Comparison of ENCODE assay signal across 8 cellular contexts in the genomic region with DNA sequence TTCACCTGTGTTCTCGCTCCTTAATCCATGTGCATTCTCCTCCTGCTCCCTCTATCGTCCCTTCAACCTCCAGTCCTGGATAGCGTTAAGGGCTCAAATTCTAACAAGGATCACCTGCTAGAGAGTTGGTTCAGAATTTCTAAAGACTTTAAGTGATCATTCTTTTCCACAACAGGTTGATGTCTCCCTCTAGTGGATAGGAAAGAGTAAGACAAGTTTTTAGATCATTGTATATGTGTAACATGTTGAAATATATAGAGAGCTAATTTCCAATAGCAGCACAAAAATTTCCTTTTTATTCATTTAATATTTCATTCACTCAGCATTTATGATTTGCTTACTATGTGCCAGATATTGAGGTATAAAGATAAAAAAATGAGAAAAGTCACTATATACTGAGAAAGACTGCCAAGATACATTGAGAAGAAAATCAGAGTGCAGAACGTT. TPM values are rescaled to one million over a fixed set of nuclear protein-coding genes. Genes with fewer than 3 reads are reported as not detected.
DNase-seq lines count a peak whose midpoint lies in the region; ATAC-seq, FAIRE-seq and TF ChIP-seq lines count a peak whose summit lies in the region.

No MANE protein-coding gene starts in this region.

- CTCF ChIA-PET in activated CD8-positive, alpha-beta T cell treated with anti-CD3 and anti-CD28 coated beads, Interleukin-2, amount 10 ng/mL, durations not matched to agents 7 days and 5 days (lab: Charles Lee): interaction anchor here (0.5 to 4.3 kb wide), 63 partner anchors 9 to 915 kb away, joined by 3 to 39 read pairs (median 4); a partner anchor contains a TSS

- H3K27me3 Mint-ChIP-seq in CD4-positive, CD25-positive, alpha-beta regulatory T cell: peaks cover 21% of the 10 kb centered on the region
- peaks cover 9% of the 10 kb centered on the region for H3K27me3 Mint-ChIP-seq in activated CD8-positive, alpha-beta T cell treated with anti-CD3 and anti-CD28 coated beads, Interleukin-2, amount 10 ng/mL, durations not matched to agents 7 days and 5 days (ENCODE audit: low read depth)

- peak; percentile 50 to 73 for ATAC-seq in CD4-positive, CD25-positive, alpha-beta regulatory T cell (ENCODE audit: low read depth in 2 of 2)
- ATAC-seq in activated CD8-positive, alpha-beta T cell treated with anti-CD3 and anti-CD28 coated beads, Interleukin-2, amount 10 ng/mL, durations not matched to agents 7 days and 5 days: peak; percentile 81
- ATAC-seq in gastrocnemius medialis (peak; percentile 77 to 92), GM21717 (IDR thresholded peaks at IDR 0.05; ENCODE audit: unreplicated experiment) (no peak)

- no peak for TF ChIP-seq POLR2A in H54 (IDR thresholded peaks at IDR 0.05; ENCODE audit: low read depth, low read length)
- TF ChIP-seq POLR2A in gastrocnemius medialis (IDR thresholded peaks at IDR 0.05): no peak

- peaks cover 2 to 6% (median 4%) of the 10 kb centered on the region in 4 donors for H3K4me1 Mint-ChIP-seq in CD4-positive, CD25-positive, alpha-beta regulatory T cell
- H3K4me1 Mint-ChIP-seq in activated CD8-positive, alpha-beta T cell treated with anti-CD3 and anti-CD28 coated beads, Interleukin-2, amount 10 ng/mL, durations not matched to agents 7 days and 5 days (ENCODE audit: low read depth): peaks cover 1% of the 10 kb centered on the region

- no peak overlapping the region for H3K4me3 ChIP-seq in CD4-positive, CD25-positive, alpha-beta regulatory T cell (ENCODE audit: low read depth, low read length)
- H3K4me3 ChIP-seq in left ventricle myocardium inferior: no peak overlapping the region
- no peak overlapping the region for H3K4me3 ChIP-seq in gastrocnemius medialis

- no peak overlapping the region for H3K27ac ChIP-seq in CD4-positive, CD25-positive, alpha-beta regulatory T cell (ENCODE audit: insufficient read depth, low read length, poor library complexity, severe bottlenecking)
- H3K27ac ChIP-seq in left ventricle myocardium inferior (replicated peaks): no peak overlapping the region
- no peak overlapping the region for H3K27ac ChIP-seq in gastrocnemius medialis

- intact Hi-C loops in left ventricle myocardium inferior (cut with micrococcal nuclease) (no loop called here), gastrocnemius medialis (cut with DNase I; ENCODE audit: low total_unique reads) (loop anchor here (2.0 kb wide), 1 partner anchor 503 kb away; no protein-coding TSS in a partner anchor)

- TF ChIP-seq CTCF in left ventricle myocardium inferior (IDR thresholded peaks at IDR 0.05; ENCODE audit: borderline replicate concordance) (peak; percentile 83), gastrocnemius medialis (IDR thresholded peaks at IDR 0.05 in 4 of 5, conservative IDR thresholded peaks at IDR 0.05 in 1 of 5) (peak; percentile 63 to 86 (median 79))

- in situ Hi-C loops in gastrocnemius medialis (cut with MboI; ENCODE audit: low sequenced_read_pairs in 4 of 4): loop anchor here (10.0 to 25.0 kb wide), 6 partner anchors 139 to 509 kb away; no protein-coding TSS in a partner anchor

- no peak overlapping the region for H3K4me3 Mint-ChIP-seq in CD4-positive, CD25-positive, alpha-beta regulatory T cell
- no peak overlapping the region for H3K4me3 Mint-ChIP-seq in activated CD8-positive, alpha-beta T cell treated with anti-CD3 and anti-CD28 coated beads, Interleukin-2, amount 10 ng/mL, durations not matched to agents 7 days and 5 days

- FAIRE-seq in H54 (lab: Jason Lieb, UNC): peak; percentile 97

- POLR2A ChIA-PET in activated CD8-positive, alpha-beta T cell treated with anti-CD3 and anti-CD28 coated beads, Interleukin-2, amount 10 ng/mL, durations not matched to agents 7 days and 5 days (lab: Charles Lee): interaction anchor here (0.8 kb wide), 1 partner anchor 84 kb away, joined by 3 read pairs; no protein-coding TSS in a partner anchor

- H3K4me1 ChIP-seq in CD4-positive, CD25-positive, alpha-beta regulatory T cell (ENCODE audit: control insufficient read depth, insufficient read depth, low read length, poor library complexity, severe bottlenecking): no peaks in the 10 kb centered on the region
- H3K4me1 ChIP-seq in left ventricle myocardium inferior (no peaks in the 10 kb centered on the region), gastrocnemius medialis (no peaks in the 10 kb centered on the region)

- no peaks in the 10 kb centered on the region for H3K36me3 Mint-ChIP-seq in CD4-positive, CD25-positive, alpha-beta regulatory T cell
- no peaks in the 10 kb centered on the region for H3K36me3 Mint-ChIP-seq in activated CD8-positive, alpha-beta T cell treated with anti-CD3 and anti-CD28 coated beads, Interleukin-2, amount 10 ng/mL, durations not matched to agents 7 days and 5 days (ENCODE audit: low read depth)

- no peak overlapping the region for H3K27ac Mint-ChIP-seq in CD4-positive, CD25-positive, alpha-beta regulatory T cell
- no peak overlapping the region for H3K27ac Mint-ChIP-seq in activated CD8-positive, alpha-beta T cell treated with anti-CD3 and anti-CD28 coated beads, Interleukin-2, amount 10 ng/mL, durations not matched to agents 7 days and 5 days

- H3K9me3 ChIP-seq in CD4-positive, CD25-positive, alpha-beta regulatory T cell (ENCODE audit: control insufficient read depth in 2 of 2, low read length in 2 of 2): no peaks in the 10 kb centered on the region
- H3K9me3 ChIP-seq in left ventricle myocardium inferior (replicated peaks) (no peaks in the 10 kb centered on the region), gastrocnemius medialis (no peaks in the 10 kb centered on the region)

- peak in 2 of 3 donors; percentile 55 to 65 for DNase-seq in CD4-positive, CD25-positive, alpha-beta regulatory T cell
- DNase-seq in H54 (ENCODE audit: insufficient read length, low spot score) (peak; percentile 54), NCI-H2196 (lab: John Stamatoyannopoulos, UW; ENCODE audit: unreplicated experiment) (peak; percentile 75), left ventricle myocardium inferior (no peak), gastrocnemius medialis (no peak)
- no peak for DNase-seq in activated CD8-positive, alpha-beta T cell treated with anti-CD3 and anti-CD28 coated beads, Interleukin-2, amount 10 ng/mL, durations not matched to agents 7 days and 5 days
- DNase-seq in stimulated activated CD4-positive, alpha-beta T cell treated with anti-CD3 and anti-CD28 coated beads, Interleukin-4, amount 100 ng/mL, for 4 hours: no peak

- H3K36me3 ChIP-seq in CD4-positive, CD25-positive, alpha-beta regulatory T cell (ENCODE audit: control insufficient read depth, insufficient read depth, low read length): no peaks in the 10 kb centered on the region
- no peaks in the 10 kb centered on the region for H3K36me3 ChIP-seq in left ventricle myocardium inferior
- H3K36me3 ChIP-seq in gastrocnemius medialis: no peaks in the 10 kb centered on the region

- no peaks in the 10 kb centered on the region for H3K9me3 Mint-ChIP-seq in CD4-positive, CD25-positive, alpha-beta regulatory T cell
- no peaks in the 10 kb centered on the region for H3K9me3 Mint-ChIP-seq in activated CD8-positive, alpha-beta T cell treated with anti-CD3 and anti-CD28 coated beads, Interleukin-2, amount 10 ng/mL, durations not matched to agents 7 days and 5 days (ENCODE audit: insufficient read depth)

- H3K27me3 ChIP-seq in CD4-positive, CD25-positive, alpha-beta regulatory T cell (ENCODE audit: control insufficient read depth, insufficient read depth, low read length): peaks cover 2% of the 10 kb centered on the region
- H3K27me3 ChIP-seq in left ventricle myocardium inferior (ENCODE audit: low read depth): no peaks in the 10 kb centered on the region
- H3K27me3 ChIP-seq in gastrocnemius medialis: no peaks in the 10 kb centered on the region

RNA-seq across cellular contexts. Expression of a gene that starts 9.3 kb away (rescaled TPM):
- not detected for total RNA-seq in CD4-positive, CD25-positive, alpha-beta regulatory T cell
- under 1 TPM; 0.14 to 0.40 (median 0.18) TPM for polyA plus RNA-seq in CD4-positive, CD25-positive, alpha-beta regulatory T cell
- total RNA-seq in activated CD8-positive, alpha-beta T cell treated with anti-CD3 and anti-CD28 coated beads, Interleukin-2, amount 10 ng/mL, durations not matched to agents 7 days and 5 days: under 1 TPM in 1 of 2 experiments, not detected in 1; 0.16 TPM
- total RNA-seq in left ventricle myocardium inferior: 1.0 TPM
- under 1 TPM in 1 of 4 donors, not detected in 3; 0.51 TPM for total RNA-seq in gastrocnemius medialis

Comparison
In these comparisons a context has a peak if more than half of its experiments do, and no peak if none do; other contexts are left out.
1. DNase-seq: peak in CD4-positive, CD25-positive, alpha-beta regulatory T cell (2 of 3), H54 (single experiment) and NCI-H2196 (single experiment); none in activated CD8-positive, alpha-beta T cell treated with anti-CD3 and anti-CD28 coated beads, Interleukin-2, amount 10 ng/mL, durations not matched to agents 7 days and 5 days (single experiment), left ventricle myocardium inferior (single experiment), gastrocnemius medialis (0 of 2) and stimulated activated CD4-positive, alpha-beta T cell treated with anti-CD3 and anti-CD28 coated beads, Interleukin-4, amount 100 ng/mL, for 4 hours (0 of 2).